Comparison of ENCODE assay signal across 21 cellular contexts in the genomic region with DNA sequence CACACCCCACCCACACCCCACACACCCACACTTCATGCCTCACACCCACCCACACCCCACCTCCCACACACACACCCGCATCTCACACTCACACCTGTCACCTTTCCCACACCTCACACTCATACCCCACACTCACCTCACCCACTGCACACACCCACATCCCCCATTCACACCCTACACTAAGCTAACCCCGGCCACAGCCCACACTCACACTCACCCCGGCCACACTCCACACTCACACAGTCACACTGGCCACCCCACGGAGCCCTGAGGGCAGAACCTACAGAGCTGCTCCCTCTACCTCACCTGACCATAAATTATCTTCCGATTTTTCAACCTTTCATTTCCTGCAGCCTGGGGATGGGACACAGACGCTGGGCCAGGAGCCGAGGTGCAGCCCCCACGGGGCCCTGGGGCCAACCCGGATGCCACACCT.
DNase-seq lines count a peak whose midpoint lies in the region; ATAC-seq and TF ChIP-seq lines count a peak whose summit lies in the region.
"Had no signal": no experiment of that assay in that cellular context is flagged by ENCODE, and none has a peak within 500 bp of the region (broad histone marks: within the 10 kb centered on the region; RNA-seq: fewer than 3 reads in every experiment).

No MANE protein-coding gene starts in this region.

- H3K27ac ChIP-seq in CD4-positive, alpha-beta memory T cell (ENCODE audit: low read depth, low read length): no peak overlapping the region
- H3K27ac ChIP-seq in sigmoid colon: peak overlapping the region in 1 of 4 donors; percentile 20
- H3K27ac ChIP-seq: 22Rv1, neural progenitor cell, thoracic aorta had no signal

- TF ChIP-seq POLR2A in sigmoid colon (IDR thresholded peaks at IDR 0.05): no peak

- POLR2A ChIA-PET in CD4-positive, alpha-beta memory T cell (lab: Charles Lee; ENCODE audit: partially characterized antibody): no interaction called here

- intact Hi-C loops in CD4-positive, alpha-beta memory T cell (cut with micrococcal nuclease): no loop called here
- intact Hi-C loops in sigmoid colon (cut with DNase I): no loop called here

- H3K36me3 ChIP-seq in CD4-positive, alpha-beta memory T cell (ENCODE audit: insufficient read depth, low read length): peaks cover 56% of the 10 kb centered on the region
- H3K36me3 ChIP-seq in sigmoid colon: peaks cover 42 to 77% (median 66%) of the 10 kb centered on the region in 4 donors
- H3K36me3 ChIP-seq: neural progenitor cell had no signal

- H3K4me3 Mint-ChIP-seq in CD4-positive, alpha-beta memory T cell: no peak overlapping the region
- no peak overlapping the region for H3K4me3 Mint-ChIP-seq in immature natural killer cell
- H3K4me3 Mint-ChIP-seq: brain, neural progenitor cell had no signal

- WGBS in sigmoid colon, 2 donors: 94% methylated on average over 9 of the region's 9 CpGs

- H3K9me3 Mint-ChIP-seq in CD4-positive, alpha-beta memory T cell: no peaks in the 10 kb centered on the region
- H3K9me3 Mint-ChIP-seq in immature natural killer cell: peaks cover 0 to 5% (median under 1%) of the 10 kb centered on the region in 6 donors
- H3K9me3 Mint-ChIP-seq: neural progenitor cell had no signal

- H3K4me1 ChIP-seq in CD4-positive, alpha-beta memory T cell (ENCODE audit: insufficient read depth, low read length): peaks cover 19% of the 10 kb centered on the region
- peaks cover 0 to 17% (median 11%) of the 10 kb centered on the region in 4 donors for H3K4me1 ChIP-seq in sigmoid colon

- TF ChIP-seq CTCF in sigmoid colon (IDR thresholded peaks at IDR 0.05): no peak

- no peak for TF ChIP-seq EP300 in sigmoid colon (IDR thresholded peaks at IDR 0.05)

- CTCF ChIA-PET in CD4-positive, alpha-beta memory T cell (lab: Charles Lee; ENCODE audit: partially characterized antibody): no interaction called here

- peaks cover 52 to 65% of the 10 kb centered on the region in 2 donors for H3K36me3 Mint-ChIP-seq in CD4-positive, alpha-beta memory T cell
- peaks cover 13 to 47% (median 30%) of the 10 kb centered on the region in 3 donors for H3K36me3 Mint-ChIP-seq in immature natural killer cell

- H3K27me3 ChIP-seq in CD4-positive, alpha-beta memory T cell (ENCODE audit: insufficient read depth, low read length): no peaks in the 10 kb centered on the region
- no peaks in the 10 kb centered on the region for H3K27me3 ChIP-seq in sigmoid colon
- H3K27me3 ChIP-seq: neural progenitor cell had no signal

- no peaks in the 10 kb centered on the region for H3K9me3 ChIP-seq in CD4-positive, alpha-beta memory T cell (ENCODE audit: control insufficient read depth in 1 of 2, low read length in 2 of 2)
- no peaks in the 10 kb centered on the region for H3K9me3 ChIP-seq in sigmoid colon
- H3K9me3 ChIP-seq: thoracic aorta had no signal

- H3K4me1 Mint-ChIP-seq in CD4-positive, alpha-beta memory T cell: peaks cover 6 to 29% (median 14%) of the 10 kb centered on the region in 4 donors
- peaks cover 32 to 37% of the 10 kb centered on the region in 2 donors for H3K4me1 Mint-ChIP-seq in immature natural killer cell

- H3K4me3 ChIP-seq in CD4-positive, alpha-beta memory T cell (ENCODE audit: low read length in 2 of 2): no peak overlapping the region
- H3K4me3 ChIP-seq in sigmoid colon: no peak overlapping the region
- H3K4me3 ChIP-seq: neural progenitor cell, thoracic aorta had no signal

- ATAC-seq in activated CD4-positive, CD25-positive, alpha-beta regulatory T cell treated with anti-CD3 and anti-CD28 coated beads, Interleukin-2, amount 50 U/mL, for 24 hours: no peak
- ATAC-seq in GM18858 (IDR thresholded peaks at IDR 0.05; ENCODE audit: unreplicated experiment): no peak
- ATAC-seq: sciatic nerve had no signal

- H3K27ac Mint-ChIP-seq in CD4-positive, alpha-beta memory T cell: peak overlapping the region in 4 of 7 donors; percentile 31 to 73 (median 54)
- peak overlapping the region; percentile 29 to 86 (median 74) for H3K27ac Mint-ChIP-seq in immature natural killer cell
- H3K27ac Mint-ChIP-seq: neural progenitor cell had no signal

- DNase-seq in activated CD4-positive, CD25-positive, alpha-beta regulatory T cell treated with anti-CD3 and anti-CD28 coated beads, Interleukin-2, amount 50 U/mL, for 72 hours: peak; percentile 20
- DNase-seq in CD4-positive, alpha-beta memory T cell: no peak
- DNase-seq in immature natural killer cell (no peak), sigmoid colon (peak; percentile 60), NCI-H2107 treated with DMSO at 0.1 percent for 48 hours (lab: John Stamatoyannopoulos, UW; ENCODE audit: unreplicated experiment) (no peak), NCI-H187 treated with DMSO at 0.1 percent for 48 hours (lab: John Stamatoyannopoulos, UW) (no peak)
- DNase-seq: activated CD4-positive, alpha-beta T cell treated with anti-CD3 and anti-CD28 coated beads, Interleukin-2, amount 50 U/mL, for 4 hours; activated naive CD4-positive, alpha-beta T cell treated with Interleukin-2 at 50 U/mL for 16 hours; dermis blood vessel endothelial cell; DMS79; mesenchymal stem cell; NCI-H2029 treated with DMSO at 0.1 percent for 48 hours; NCI-H510A treated with DMSO at 0.1 percent for 48 hours; stimulated activated CD4-positive, alpha-beta T cell treated with anti-CD3 and anti-CD28 coated beads, Interleukin-2, amount 100 ng/mL, for 24 hours had no signal

- no peaks in the 10 kb centered on the region for H3K27me3 Mint-ChIP-seq in CD4-positive, alpha-beta memory T cell
- peaks cover 0 to 10% (median 3%) of the 10 kb centered on the region in 3 donors for H3K27me3 Mint-ChIP-seq in immature natural killer cell (ENCODE audit: low read depth in 3 of 3)
- H3K27me3 Mint-ChIP-seq: brain had no signal

Comparison
In these comparisons a context has a peak if more than half of its experiments do, and no peak if none do; other contexts are left out.
1. DNase-seq: peak in activated CD4-positive, CD25-positive, alpha-beta regulatory T cell treated with anti-CD3 and anti-CD28 coated beads, Interleukin-2, amount 50 U/mL, for 72 hours (single experiment) and sigmoid colon (single experiment); none in CD4-positive, alpha-beta memory T cell (0 of 5), immature natural killer cell (0 of 3), NCI-H2107 treated with DMSO at 0.1 percent for 48 hours (single experiment) and NCI-H187 treated with DMSO at 0.1 percent for 48 hours (single experiment).